Comparison of ENCODE assay signal across 2 cellular contexts in genomic region chr19:18439910-18440237, GRCh38.
TF ChIP-seq lines count a peak whose summit lies in the region.

No MANE protein-coding gene starts in this region.

TF ChIP-seq in HCT116, 20 proteins besides CTCF, POLR2A, EP300 and RAD21 (continued from another document):
- no peak for TF ChIP-seq ZBTB33 (IDR thresholded peaks at IDR 0.05; ENCODE audit: extremely low read depth, insufficient replicate concordance, low read length)
- no peak for TF ChIP-seq ZNF274 (IDR thresholded peaks at IDR 0.05; ENCODE audit: low read depth, low read length)
- no peak for TF ChIP-seq EZH2phosphoT487 (IDR thresholded peaks at IDR 0.05; ENCODE audit: borderline replicate concordance)
TF ChIP-seq in HCT116: peak in this region for 0.

TF ChIP-seq in WTC11, 78 proteins besides CTCF, POLR2A, EP300 and RAD21 (continued from another document):
- TF ChIP-seq ZNF281 (CRISPR knock-in tag; IDR thresholded peaks at IDR 0.05) (no peak), ZNF219 (CRISPR knock-in tag; IDR thresholded peaks at IDR 0.05; ENCODE audit: borderline replicate concordance) (no peak), USF1 (CRISPR knock-in tag; IDR thresholded peaks at IDR 0.05) (no peak), MAX (CRISPR knock-in tag; IDR thresholded peaks at IDR 0.05) (no peak), FOXP1 (CRISPR knock-in tag; IDR thresholded peaks at IDR 0.05; ENCODE audit: borderline replicate concordance) (no peak)
